Comparison of ENCODE assay signal across 7 cellular contexts in the genomic region with DNA sequence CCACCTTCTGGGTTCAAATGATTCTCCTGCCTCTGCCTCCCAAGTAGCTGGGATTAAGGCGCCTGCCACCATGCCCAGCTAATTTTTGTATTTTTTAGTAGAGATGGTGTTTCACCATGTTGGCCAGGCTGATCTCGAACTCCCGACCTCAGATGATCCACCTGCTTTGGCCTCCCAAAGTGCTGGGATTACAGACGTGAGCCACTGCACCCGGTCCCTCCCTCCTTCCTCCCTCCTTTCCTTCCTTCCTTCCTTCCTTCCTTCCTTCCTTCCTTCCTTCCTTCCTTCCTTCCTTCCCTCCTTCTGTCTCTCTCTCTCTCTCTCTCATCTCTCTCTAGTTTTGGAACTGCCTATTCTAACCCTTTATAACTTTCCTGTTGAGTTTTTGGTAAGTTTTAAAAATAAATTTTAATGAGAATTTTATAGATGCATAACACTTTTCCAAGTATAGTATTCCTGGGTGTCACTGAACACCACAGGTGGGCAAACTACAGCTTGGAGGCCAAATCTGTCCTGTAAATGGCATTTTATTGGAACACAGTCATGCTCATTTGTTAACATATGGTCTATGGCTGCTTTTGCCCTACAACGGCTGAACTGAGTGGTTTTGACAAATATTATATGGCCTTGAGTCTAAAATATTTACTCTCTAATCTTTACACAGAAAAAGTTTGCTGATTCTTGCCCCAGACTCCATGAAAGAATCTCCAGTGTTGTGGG.
DNase-seq lines count a peak whose midpoint lies in the region; ATAC-seq, FAIRE-seq and TF ChIP-seq lines count a peak whose summit lies in the region.
"Not testable (repeated sequence)": the region's sequence is repeated elsewhere in the genome, so short reads cannot be mapped to it uniquely, and the experiment has no call there.

No MANE protein-coding gene starts in this region.

- not testable (repeated sequence) for H3K27me3 Mint-ChIP-seq in CD4-positive, alpha-beta memory T cell; activated B cell treated with CpG ODN at 0.5 μM for 24 hours; endodermal cell (ENCODE audit: insufficient read depth); memory B cell; stimulated activated memory B cell treated with anti-CD40 and anti-IgM and Interleukin-4, amounts not matched to agents 10 μg/mL and 1 μg/mL and 100 μg/mL, for 72 hours

- not testable (repeated sequence) for DNase-seq in CD4-positive, alpha-beta memory T cell; GM12891 (ENCODE audit: insufficient read length, low spot score); activated B cell treated with CpG ODN at 0.5 μM for 24 hours; endodermal cell; memory B cell (ENCODE audit: low spot score in 2 of 2)
- peak; percentile 47 for DNase-seq in SK-N-MC (ENCODE audit: low read depth, low spot score)

- not testable (repeated sequence) for H3K9ac ChIP-seq in SK-N-MC (ENCODE audit: insufficient read length); endodermal cell (ENCODE audit: extremely low read depth, low read length, poor library complexity, severe bottlenecking)

- not testable (repeated sequence) for H3K9me3 ChIP-seq in CD4-positive, alpha-beta memory T cell (ENCODE audit: control insufficient read depth in 1 of 2, low read length in 2 of 2); SK-N-MC (ENCODE audit: low read depth, low read length)
- peaks cover 69% of the 10 kb centered on the region for H3K9me3 ChIP-seq in endodermal cell (ENCODE audit: control insufficient read depth, low read length)

- WGBS in endodermal cell (ENCODE audit: insufficient coverage in 1 of 2, insufficient read length in 1 of 2), 2 experiments, result 73 to 86% methylated on average over 4 to 6 of the region's 6 CpGs

- intact Hi-C loops in CD4-positive, alpha-beta memory T cell (cut with micrococcal nuclease), result not testable (repeated sequence)
- intact Hi-C loops in activated B cell treated with CpG ODN at 0.5 μM for 24 hours (cut with micrococcal nuclease), result loop anchor here (10.0 kb wide), 1 partner anchor 798 kb away; no protein-coding TSS in a partner anchor

- H3K27ac Mint-ChIP-seq in CD4-positive, alpha-beta memory T cell, result peak overlapping the region in 4 of 7 donors; percentile 44 to 85 (median 75)
- peak overlapping the region; percentile 87 for H3K27ac Mint-ChIP-seq in activated B cell treated with CpG ODN at 0.5 μM for 24 hours
- H3K27ac Mint-ChIP-seq in endodermal cell, result not testable (repeated sequence)
- H3K27ac Mint-ChIP-seq in memory B cell, result peak overlapping the region; percentile 75
- peak overlapping the region; percentile 79 for H3K27ac Mint-ChIP-seq in stimulated activated memory B cell treated with anti-CD40 and anti-IgM and Interleukin-4, amounts not matched to agents 10 μg/mL and 1 μg/mL and 100 μg/mL, for 72 hours

- H3K4me1 Mint-ChIP-seq in CD4-positive, alpha-beta memory T cell, result peaks cover 21 to 45% (median 31%) of the 10 kb centered on the region in 4 donors
- H3K4me1 Mint-ChIP-seq in activated B cell treated with CpG ODN at 0.5 μM for 24 hours (peaks cover 63% of the 10 kb centered on the region), memory B cell (peaks cover 43% of the 10 kb centered on the region)
- H3K4me1 Mint-ChIP-seq in endodermal cell, result not testable (repeated sequence)
- peaks cover 51% of the 10 kb centered on the region for H3K4me1 Mint-ChIP-seq in stimulated activated memory B cell treated with anti-CD40 and anti-IgM and Interleukin-4, amounts not matched to agents 10 μg/mL and 1 μg/mL and 100 μg/mL, for 72 hours

- not testable (repeated sequence) for H3K4me3 ChIP-seq in CD4-positive, alpha-beta memory T cell (ENCODE audit: low read length in 2 of 2); SK-N-MC
- H3K4me3 ChIP-seq in endodermal cell (ENCODE audit: low read length), result peak overlapping the region; percentile 53

- peaks cover 0 to 12% (median 5%) of the 10 kb centered on the region in 8 donors for H3K9me3 Mint-ChIP-seq in CD4-positive, alpha-beta memory T cell
- not testable (repeated sequence) for H3K9me3 Mint-ChIP-seq in activated B cell treated with CpG ODN at 0.5 μM for 24 hours; memory B cell; stimulated activated memory B cell treated with anti-CD40 and anti-IgM and Interleukin-4, amounts not matched to agents 10 μg/mL and 1 μg/mL and 100 μg/mL, for 72 hours
- H3K9me3 Mint-ChIP-seq in endodermal cell, result peaks cover 53% of the 10 kb centered on the region

- not testable (repeated sequence) for H3K27ac ChIP-seq in CD4-positive, alpha-beta memory T cell (ENCODE audit: low read depth, low read length); endodermal cell (ENCODE audit: low read depth, low read length)
- H3K27ac ChIP-seq in SK-N-MC, result peak overlapping the region; percentile 91

- not testable (repeated sequence) for TF ChIP-seq CTCF in activated B cell treated with CpG ODN at 0.5 μM for 24 hours (IDR thresholded peaks at IDR 0.05); endodermal cell (conservative IDR thresholded peaks at IDR 0.05)

- not testable (repeated sequence) for H3K27me3 ChIP-seq in CD4-positive, alpha-beta memory T cell (ENCODE audit: insufficient read depth, low read length); endodermal cell (ENCODE audit: control insufficient read depth, insufficient read depth, low read length, poor library complexity, severe bottlenecking)

- not testable (repeated sequence) for H3K36me3 ChIP-seq in CD4-positive, alpha-beta memory T cell (ENCODE audit: insufficient read depth, low read length); SK-N-MC (ENCODE audit: insufficient read depth, low read length); endodermal cell (ENCODE audit: control insufficient read depth, insufficient read depth, low read length)

- H3K4me1 ChIP-seq in CD4-positive, alpha-beta memory T cell (ENCODE audit: insufficient read depth, low read length), result peaks cover 35% of the 10 kb centered on the region
- H3K4me1 ChIP-seq in endodermal cell (ENCODE audit: control insufficient read depth, insufficient read depth, low read length), result not testable (repeated sequence)

- peak; percentile 26 for FAIRE-seq in GM12891 (lab: Jason Lieb, UNC)

- H3K4me3 Mint-ChIP-seq in CD4-positive, alpha-beta memory T cell; activated B cell treated with CpG ODN at 0.5 μM for 24 hours; endodermal cell; memory B cell; stimulated activated memory B cell treated with anti-CD40 and anti-IgM and Interleukin-4, amounts not matched to agents 10 μg/mL and 1 μg/mL and 100 μg/mL, for 72 hours: not testable (repeated sequence)

- POLR2A ChIA-PET in CD4-positive, alpha-beta memory T cell (lab: Charles Lee; ENCODE audit: partially characterized antibody), result not testable (repeated sequence)
- POLR2A ChIA-PET in activated B cell treated with CpG ODN at 0.5 μM for 24 hours (lab: Charles Lee), result interaction anchor here (0.7 to 3.9 kb wide), 9 partner anchors 11 to 142 kb away, joined by 3 to 33 read pairs (median 5); no protein-coding TSS in a partner anchor

- ATAC-seq in activated B cell treated with CpG ODN at 0.5 μM for 24 hours (ENCODE audit: low read depth); memory B cell (ENCODE audit: low read depth); stimulated activated memory B cell treated with anti-CD40 and anti-IgM and Interleukin-4, amounts not matched to agents 10 μg/mL and 1 μg/mL and 100 μg/mL, for 72 hours: not testable (repeated sequence)

- CTCF ChIA-PET in CD4-positive, alpha-beta memory T cell (lab: Charles Lee; ENCODE audit: partially characterized antibody), result interaction anchor here (0.9 to 1.0 kb wide), 2 partner anchors 10 to 13 kb away, joined by 3 read pairs; no protein-coding TSS in a partner anchor
- CTCF ChIA-PET in activated B cell treated with CpG ODN at 0.5 μM for 24 hours (lab: Charles Lee), result interaction anchor here (0.9 to 2.4 kb wide), 8 partner anchors 11 to 896 kb away, joined by 3 to 10 read pairs (median 4); a partner anchor contains a TSS

- H3K36me3 Mint-ChIP-seq in CD4-positive, alpha-beta memory T cell; activated B cell treated with CpG ODN at 0.5 μM for 24 hours (ENCODE audit: low read depth); endodermal cell (ENCODE audit: low read depth); memory B cell; stimulated activated memory B cell treated with anti-CD40 and anti-IgM and Interleukin-4, amounts not matched to agents 10 μg/mL and 1 μg/mL and 100 μg/mL, for 72 hours: not testable (repeated sequence)

- not testable (repeated sequence) for TF ChIP-seq POLR2A in GM12891 (IDR thresholded peaks at IDR 0.05; ENCODE audit: low read depth, low read length)
